In genomic region chr20:31260326-31260932, GRCh38 we compare ENCODE assay signal across 10 cellular contexts. TPM values are rescaled to one million over a fixed set of nuclear protein-coding genes. Genes with fewer than 3 reads are reported as not detected.
DNase-seq lines count a peak whose midpoint lies in the region; ATAC-seq and TF ChIP-seq lines count a peak whose summit lies in the region.
"Had no signal": no experiment of that assay in that cellular context is flagged by ENCODE, and none has a peak within 500 bp of the region (broad histone marks: within the 10 kb centered on the region; RNA-seq: fewer than 3 reads in every experiment).

No MANE protein-coding gene starts in this region.

- ATAC-seq in T-helper 17 cell, result no peak
- ATAC-seq in GM21529 (IDR thresholded peaks at IDR 0.05; ENCODE audit: unreplicated experiment), result no peak

- no peak overlapping the region for H3K27ac ChIP-seq in VCaP

- DNase-seq in NCI-H82 (lab: John Stamatoyannopoulos, UW) (peak; percentile 64), NCI-H82 treated with DMSO at 0.1 percent for 48 hours (lab: John Stamatoyannopoulos, UW; ENCODE audit: unreplicated experiment) (no peak), NCI-H1105 treated with DMSO at 0.1 percent for 48 hours (lab: John Stamatoyannopoulos, UW) (peak; percentile 46), retinal pigment epithelial cell (ENCODE audit: low read depth) (no peak), GOT3 (lab: John Stamatoyannopoulos, UW) (no peak), T-helper 17 cell (no peak)
- DNase-seq: CD4-positive, CD25-positive, alpha-beta regulatory T cell had no signal

- peak; percentile 89 for TF ChIP-seq CTCF in VCaP (conservative IDR thresholded peaks at IDR 0.05)
- TF ChIP-seq CTCF in retinal pigment epithelial cell (conservative IDR thresholded peaks at IDR 0.05; ENCODE audit: low read depth, low read length), result peak; percentile 17

- no peak overlapping the region for H3K4me3 ChIP-seq in retinal pigment epithelial cell (ENCODE audit: low read length)

- no peaks in the 10 kb centered on the region for H3K27me3 Mint-ChIP-seq in T-helper 17 cell
- H3K27me3 Mint-ChIP-seq: CD4-positive, CD25-positive, alpha-beta regulatory T cell had no signal

- H3K4me1 Mint-ChIP-seq in T-helper 17 cell, result no peaks in the 10 kb centered on the region
- H3K4me1 Mint-ChIP-seq: CD4-positive, CD25-positive, alpha-beta regulatory T cell had no signal

- H3K36me3 Mint-ChIP-seq in T-helper 17 cell (ENCODE audit: low read depth), result no peaks in the 10 kb centered on the region
- H3K36me3 Mint-ChIP-seq: CD4-positive, CD25-positive, alpha-beta regulatory T cell had no signal

- H3K9me3 ChIP-seq in T-helper 17 cell (ENCODE audit: control insufficient read depth, low read length, poor library complexity, severe bottlenecking), result peaks cover 3% of the 10 kb centered on the region

- H3K27ac Mint-ChIP-seq in T-helper 17 cell, result no peak overlapping the region
- H3K27ac Mint-ChIP-seq: CD4-positive, CD25-positive, alpha-beta regulatory T cell had no signal

- no peak overlapping the region for H3K4me3 Mint-ChIP-seq in T-helper 17 cell
- H3K4me3 Mint-ChIP-seq: CD4-positive, CD25-positive, alpha-beta regulatory T cell had no signal

RNA-seq across cellular contexts. Expression of gene DEFB115, which starts 3.0 kb away (rescaled TPM):
- total RNA-seq in T-helper 17 cell, result not detected
- total RNA-seq: CD4-positive, CD25-positive, alpha-beta regulatory T cell; kidney epithelial cell had no signal

RNA-seq across cellular contexts. Expression of gene DEFB116, which starts 48.0 kb away (rescaled TPM):
- total RNA-seq in T-helper 17 cell, result not detected
- total RNA-seq: CD4-positive, CD25-positive, alpha-beta regulatory T cell; kidney epithelial cell had no signal

Comparison
In these comparisons a context has a peak if more than half of its experiments do, and no peak if none do; other contexts are left out.
1. DNase-seq: peak in NCI-H82 (single experiment) and NCI-H1105 treated with DMSO at 0.1 percent for 48 hours (single experiment); none in NCI-H82 treated with DMSO at 0.1 percent for 48 hours (single experiment), retinal pigment epithelial cell (single experiment), GOT3 (single experiment) and T-helper 17 cell (0 of 3).